In genomic region chrX:16462912-16463311, GRCh38 we compare ENCODE assay signal across 1 cellular context.
TF ChIP-seq lines count a peak whose summit lies in the region.

No MANE protein-coding gene starts in this region.

TF ChIP-seq in SK-N-SH, 30 proteins besides CTCF, POLR2A, EP300 and RAD21 (continued from another document):
- TF ChIP-seq ZBTB33 (IDR thresholded peaks at IDR 0.05; ENCODE audit: borderline replicate concordance, low read depth) = no peak
- no peak for TF ChIP-seq SIN3A (IDR thresholded peaks at IDR 0.05; ENCODE audit: borderline replicate concordance, low read depth, low read length)
- no peak for TF ChIP-seq NRF1 (IDR thresholded peaks at IDR 0.05; ENCODE audit: low read depth, low read length)
- TF ChIP-seq MEF2A (IDR thresholded peaks at IDR 0.05; ENCODE audit: borderline replicate concordance, low read depth) = no peak
- TF ChIP-seq USF1 (IDR thresholded peaks at IDR 0.05; ENCODE audit: borderline replicate concordance, low read depth) = 0 out of 2 replicates have a peak, but pooled peaks have one; percentile 23
- no peak for TF ChIP-seq CHD2 (IDR thresholded peaks at IDR 0.05; ENCODE audit: low read length, partially characterized antibody)
- no peak for TF ChIP-seq SMC3 (IDR thresholded peaks at IDR 0.05; ENCODE audit: low read depth, low read length)
- no peak for TF ChIP-seq ELF1 (IDR thresholded peaks at IDR 0.05)
- 0 out of 2 replicates have a peak, but pooled peaks have one; percentile 47 for TF ChIP-seq MAX (IDR thresholded peaks at IDR 0.05; ENCODE audit: low read depth)
- no peak for TF ChIP-seq POLR2AphosphoS5 (IDR thresholded peaks at IDR 0.05; ENCODE audit: low read depth, low read length)
- 0 out of 2 replicates have a peak, but pooled peaks have one; percentile 17 for TF ChIP-seq TEAD4 (IDR thresholded peaks at IDR 0.05; ENCODE audit: borderline replicate concordance, insufficient read depth)
- no peak for TF ChIP-seq TAF1 (IDR thresholded peaks at IDR 0.05; ENCODE audit: borderline replicate concordance, low read depth, low read length)
- TF ChIP-seq IRF3 (IDR thresholded peaks at IDR 0.05; ENCODE audit: low read depth, low read length) = no peak
- no peak for TF ChIP-seq JUND (IDR thresholded peaks at IDR 0.05)
